10 cellular contexts compared by ENCODE assay signal in genomic region chr17:78316115-78316866, GRCh38. TPM values are rescaled to one million over a fixed set of nuclear protein-coding genes. Genes with fewer than 3 reads are reported as not detected.
DNase-seq lines count a peak whose midpoint lies in the region; ATAC-seq and TF ChIP-seq lines count a peak whose summit lies in the region.
"Had no signal": no experiment of that assay in that cellular context is flagged by ENCODE, and none has a peak within 500 bp of the region (broad histone marks: within the 10 kb centered on the region; RNA-seq: fewer than 3 reads in every experiment).

No MANE protein-coding gene starts in this region.

- TF ChIP-seq CTCF in activated CD8-positive, alpha-beta T cell treated with anti-CD3 and anti-CD28 coated beads for 36 hours (IDR thresholded peaks at IDR 0.05) = no peak
- TF ChIP-seq CTCF in ascending aorta (IDR thresholded peaks at IDR 0.05) (no peak), lower lobe of right lung (IDR thresholded peaks at IDR 0.05) (no peak), testis (IDR thresholded peaks at IDR 0.05) (no peak)

- H3K9me3 Mint-ChIP-seq in activated CD8-positive, alpha-beta T cell treated with anti-CD3 and anti-CD28 coated beads for 36 hours = no peaks in the 10 kb centered on the region
- no peaks in the 10 kb centered on the region for H3K9me3 Mint-ChIP-seq in activated CD8-positive, alpha-beta T cell treated with anti-CD3 and anti-CD28 coated beads, Interleukin-2, amount 10 ng/mL, durations not matched to agents 7 days and 5 days (ENCODE audit: insufficient read depth)
- H3K9me3 Mint-ChIP-seq: immature natural killer cell had no signal

- intact Hi-C loops in activated CD8-positive, alpha-beta T cell treated with anti-CD3 and anti-CD28 coated beads for 36 hours (cut with micrococcal nuclease) = no loop called here
- intact Hi-C loops in ascending aorta (cut with DNase I) (no loop called here), lower lobe of right lung (cut with DNase I) (no loop called here), testis (cut with DNase I; ENCODE audit: low total_unique reads) (no loop called here)

- H3K27me3 ChIP-seq in ascending aorta = no peaks in the 10 kb centered on the region
- H3K27me3 ChIP-seq in lower lobe of right lung (ENCODE audit: low read depth) = no peaks in the 10 kb centered on the region
- H3K27me3 ChIP-seq in testis = no peaks in the 10 kb centered on the region

- H3K36me3 ChIP-seq in ascending aorta = no peaks in the 10 kb centered on the region
- H3K36me3 ChIP-seq in lower lobe of right lung = no peaks in the 10 kb centered on the region
- no peaks in the 10 kb centered on the region for H3K36me3 ChIP-seq in testis (ENCODE audit: low read depth, missing control alignments)

- H3K4me3 ChIP-seq in ascending aorta = peak overlapping the region in 1 of 2 donors; percentile 23
- H3K4me3 ChIP-seq in lower lobe of right lung = no peak overlapping the region
- H3K4me3 ChIP-seq in testis = no peak overlapping the region

- ATAC-seq in activated CD8-positive, alpha-beta T cell treated with anti-CD3 and anti-CD28 coated beads for 36 hours = no peak
- no peak for ATAC-seq in activated CD8-positive, alpha-beta T cell treated with anti-CD3 and anti-CD28 coated beads, Interleukin-2, amount 10 ng/mL, durations not matched to agents 7 days and 5 days
- no peak for ATAC-seq in lower lobe of right lung

- H3K4me1 Mint-ChIP-seq in activated CD8-positive, alpha-beta T cell treated with anti-CD3 and anti-CD28 coated beads for 36 hours (ENCODE audit: low read depth) = peaks cover 32% of the 10 kb centered on the region
- peaks cover 30% of the 10 kb centered on the region for H3K4me1 Mint-ChIP-seq in activated CD8-positive, alpha-beta T cell treated with anti-CD3 and anti-CD28 coated beads, Interleukin-2, amount 10 ng/mL, durations not matched to agents 7 days and 5 days (ENCODE audit: low read depth)

- H3K4me3 Mint-ChIP-seq in activated CD8-positive, alpha-beta T cell treated with anti-CD3 and anti-CD28 coated beads for 36 hours = no peak overlapping the region
- H3K4me3 Mint-ChIP-seq in activated CD8-positive, alpha-beta T cell treated with anti-CD3 and anti-CD28 coated beads, Interleukin-2, amount 10 ng/mL, durations not matched to agents 7 days and 5 days = no peak overlapping the region

- H3K9me3 ChIP-seq in ascending aorta (no peaks in the 10 kb centered on the region), lower lobe of right lung (no peaks in the 10 kb centered on the region), testis (no peaks in the 10 kb centered on the region)

- 79 to 81% methylated on average over 9 to 22 of the region's 22 CpGs for WGBS in testis, 2 donors

- peaks cover 18 to 27% of the 10 kb centered on the region in 2 donors for H3K4me1 ChIP-seq in ascending aorta
- peaks cover 44% of the 10 kb centered on the region for H3K4me1 ChIP-seq in lower lobe of right lung
- H3K4me1 ChIP-seq in testis = peaks cover 30% of the 10 kb centered on the region

- no peaks in the 10 kb centered on the region for H3K36me3 Mint-ChIP-seq in activated CD8-positive, alpha-beta T cell treated with anti-CD3 and anti-CD28 coated beads for 36 hours (ENCODE audit: low read depth)
- H3K36me3 Mint-ChIP-seq in activated CD8-positive, alpha-beta T cell treated with anti-CD3 and anti-CD28 coated beads, Interleukin-2, amount 10 ng/mL, durations not matched to agents 7 days and 5 days (ENCODE audit: low read depth) = no peaks in the 10 kb centered on the region

- H3K27ac ChIP-seq in ascending aorta (peak overlapping the region; percentile 81 to 83), lower lobe of right lung (peak overlapping the region; percentile 84), testis (peak overlapping the region; percentile 32 to 71)
- H3K27ac ChIP-seq: C4-2B had no signal

- TF ChIP-seq POLR2A in testis (IDR thresholded peaks at IDR 0.05) = no peak

- H3K27me3 Mint-ChIP-seq in activated CD8-positive, alpha-beta T cell treated with anti-CD3 and anti-CD28 coated beads for 36 hours = peaks cover 3% of the 10 kb centered on the region
- H3K27me3 Mint-ChIP-seq in activated CD8-positive, alpha-beta T cell treated with anti-CD3 and anti-CD28 coated beads, Interleukin-2, amount 10 ng/mL, durations not matched to agents 7 days and 5 days (ENCODE audit: low read depth) = peaks cover 22% of the 10 kb centered on the region

- peak overlapping the region; percentile 81 for H3K27ac Mint-ChIP-seq in activated CD8-positive, alpha-beta T cell treated with anti-CD3 and anti-CD28 coated beads for 36 hours
- H3K27ac Mint-ChIP-seq in activated CD8-positive, alpha-beta T cell treated with anti-CD3 and anti-CD28 coated beads, Interleukin-2, amount 10 ng/mL, durations not matched to agents 7 days and 5 days = no peak overlapping the region

- no peak for DNase-seq in activated CD8-positive, alpha-beta T cell treated with anti-CD3 and anti-CD28 coated beads for 36 hours
- DNase-seq in activated CD8-positive, alpha-beta T cell treated with anti-CD3 and anti-CD28 coated beads, Interleukin-2, amount 10 ng/mL, durations not matched to agents 7 days and 5 days = no peak
- no peak for DNase-seq in ascending aorta (ENCODE audit: low spot score in 2 of 2)
- no peak for DNase-seq in lower lobe of right lung
- DNase-seq in testis = no peak
- no peak for DNase-seq in NCI-H82 (lab: John Stamatoyannopoulos, UW)
- DNase-seq in NAMALWA (ENCODE audit: low spot score) = no peak
- no peak for DNase-seq in activated gamma-delta T cell treated with Interleukin-2 at 50 U/mL for 16 hours
- DNase-seq: immature natural killer cell had no signal

- CTCF ChIA-PET in activated CD8-positive, alpha-beta T cell treated with anti-CD3 and anti-CD28 coated beads for 36 hours (lab: Charles Lee) = interaction anchor here (0.7 to 1.1 kb wide), 3 partner anchors 40 to 106 kb away, joined by 3 read pairs; no protein-coding TSS in a partner anchor
- CTCF ChIA-PET in activated CD8-positive, alpha-beta T cell treated with anti-CD3 and anti-CD28 coated beads, Interleukin-2, amount 10 ng/mL, durations not matched to agents 7 days and 5 days (lab: Charles Lee) = interaction anchor here (0.8 to 1.6 kb wide), 4 partner anchors 40 to 483 kb away, joined by 3 to 5 read pairs (median 4); no protein-coding TSS in a partner anchor

- POLR2A ChIA-PET in activated CD8-positive, alpha-beta T cell treated with anti-CD3 and anti-CD28 coated beads for 36 hours (lab: Charles Lee) = interaction anchor here (0.6 to 1.0 kb wide), 4 partner anchors 9 to 42 kb away, joined by 3 to 6 read pairs (median 4); no protein-coding TSS in a partner anchor
- POLR2A ChIA-PET in activated CD8-positive, alpha-beta T cell treated with anti-CD3 and anti-CD28 coated beads, Interleukin-2, amount 10 ng/mL, durations not matched to agents 7 days and 5 days (lab: Charles Lee) = no interaction called here

RNA-seq across cellular contexts. Expression of gene SOCS3, which starts 43.6 kb away (rescaled TPM):
- 10 to 100 TPM; 48.6 to 49.1 TPM for total RNA-seq in activated CD8-positive, alpha-beta T cell treated with anti-CD3 and anti-CD28 coated beads for 36 hours
- total RNA-seq in activated CD8-positive, alpha-beta T cell treated with anti-CD3 and anti-CD28 coated beads, Interleukin-2, amount 10 ng/mL, durations not matched to agents 7 days and 5 days = 1 to 10 TPM; 9.1 TPM
- 620 TPM for total RNA-seq in ascending aorta
- 69.5 TPM for total RNA-seq in lower lobe of right lung
- total RNA-seq in testis = 10 to 100 TPM in 1 of 2 donors, 1 to 10 TPM in 1; 2.2 to 17.8 TPM
- polyA plus RNA-seq in testis (ENCODE audit: insufficient read depth, low read depth, low replicate concordance) = 9.6 TPM
